ENCODE assay signal across 1 cellular context in genomic region chr6:40804905-40805304, GRCh38.
TF ChIP-seq lines count a peak whose summit lies in the region.

No MANE protein-coding gene starts in this region.

TF ChIP-seq in HCT116, 20 proteins besides CTCF, POLR2A, EP300 and RAD21 (continued from another document):
- TF ChIP-seq REST (IDR thresholded peaks at IDR 0.05; ENCODE audit: low read depth) (no peak), CEBPB (IDR thresholded peaks at IDR 0.05; ENCODE audit: low read depth) (no peak)
